ENCODE assay signal across 1 cellular context in the genomic region with DNA sequence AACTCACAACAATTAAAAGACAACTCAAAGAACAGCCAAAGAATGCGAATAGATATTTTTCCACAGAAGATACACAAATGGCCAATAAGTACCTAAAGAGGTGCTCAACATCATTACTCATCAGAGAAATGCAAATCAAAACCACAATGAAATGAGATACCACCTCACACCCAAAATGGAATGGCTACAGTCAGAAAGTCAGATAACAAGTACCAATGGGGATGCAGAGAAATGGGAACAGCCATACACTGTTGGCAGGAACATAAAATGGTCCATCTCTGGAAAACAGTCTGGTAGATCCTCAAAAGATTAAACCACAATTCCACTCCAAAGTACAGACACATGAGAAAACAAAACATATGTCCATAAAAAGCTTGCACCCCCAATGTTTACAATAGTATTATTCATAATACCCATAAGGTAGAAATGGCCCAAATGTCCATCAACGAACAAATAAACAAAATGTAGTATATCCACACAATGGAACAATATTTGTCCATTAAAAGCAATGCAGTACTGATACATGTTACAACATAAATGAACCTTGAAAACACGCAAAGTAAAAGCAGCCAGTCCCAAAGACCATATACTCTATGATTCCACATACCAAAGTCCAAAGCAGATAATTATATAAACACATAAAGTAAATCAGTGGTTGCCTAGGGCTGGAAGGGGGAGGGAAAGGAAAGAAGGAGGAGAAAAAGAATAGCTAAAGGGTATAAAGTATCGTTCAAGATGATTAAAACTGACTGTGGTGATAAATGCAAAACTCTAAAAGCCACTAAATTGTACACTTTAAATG.
TF ChIP-seq lines count a peak whose summit lies in the region.

No MANE protein-coding gene starts in this region.

TF ChIP-seq in IMR-90, 13 proteins besides CTCF, POLR2A, EP300 and RAD21 (continued from another document):
- no peak for TF ChIP-seq FOS (IDR thresholded peaks at IDR 0.05; ENCODE audit: low read depth, low read length)
- TF ChIP-seq RCOR1 (IDR thresholded peaks at IDR 0.05; ENCODE audit: insufficient replicate concordance, low read length) = no peak
- TF ChIP-seq RFX5 (IDR thresholded peaks at IDR 0.05; ENCODE audit: low read depth, low read length) = no peak
